8 cellular contexts compared by ENCODE assay signal in the genomic region with DNA sequence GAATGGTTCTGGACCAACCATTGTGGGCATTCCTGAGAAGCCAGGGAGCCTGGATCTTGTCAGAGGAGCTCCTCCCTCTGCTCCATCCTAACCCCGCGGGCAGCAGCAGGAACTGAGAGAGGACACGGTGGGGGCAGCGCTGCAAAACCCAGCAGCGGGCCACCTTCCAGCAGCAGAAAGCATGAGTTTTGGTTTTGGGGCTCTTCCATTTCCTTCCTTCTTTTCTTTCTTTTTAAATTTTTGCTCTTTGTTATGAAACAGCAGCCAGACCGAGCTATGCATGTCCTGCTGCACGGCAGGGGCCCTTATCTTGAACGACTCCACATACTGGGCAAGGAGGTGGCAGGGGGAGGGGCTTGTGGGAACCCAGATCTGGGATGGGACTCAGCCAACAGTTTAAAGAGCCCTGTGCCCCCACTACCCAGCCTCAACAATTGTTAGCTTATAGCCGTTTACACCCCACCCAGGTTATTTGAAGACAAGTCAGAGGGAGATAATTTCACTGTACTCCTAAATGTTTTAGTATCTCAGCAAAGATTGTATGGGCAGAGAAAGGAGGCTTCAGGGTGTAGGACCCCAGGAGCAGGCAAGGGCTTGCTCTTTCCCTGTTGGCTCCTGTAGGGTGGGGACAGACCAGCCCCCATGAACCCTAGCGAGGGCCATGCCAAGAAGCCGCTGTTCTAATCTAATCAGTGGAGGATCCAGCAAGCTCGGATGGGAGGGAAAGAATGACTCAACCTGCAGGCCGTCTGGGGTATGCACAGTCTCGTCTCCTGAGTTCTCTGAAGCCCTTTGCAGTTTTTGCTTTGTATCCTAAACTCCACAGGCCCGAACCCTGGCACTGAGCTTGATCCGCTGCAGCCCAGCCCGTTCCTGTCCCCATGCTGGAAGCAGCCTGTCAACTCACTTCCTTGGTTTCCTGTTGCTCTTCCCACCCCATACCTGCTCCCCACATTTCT.
DNase-seq lines count a peak whose midpoint lies in the region; ATAC-seq, FAIRE-seq and TF ChIP-seq lines count a peak whose summit lies in the region.

No MANE protein-coding gene starts in this region.

- no TSS peak for BruUV-seq in K562 (replicated peaks; lab: Mats Ljungman, UMichigan)

- peak overlapping the region; percentile 76 for H3K4me2 ChIP-seq in GM23248 (ENCODE audit: unreplicated experiment)
- H3K4me2 ChIP-seq in K562 (ENCODE audit: insufficient read depth, low read length), result peak overlapping the region; percentile 71

- intact Hi-C loops in K562 (cut with micrococcal nuclease), result no loop called here

- peaks cover 48% of the 10 kb centered on the region for H3K4me1 ChIP-seq in GM23248 (ENCODE audit: insufficient read depth)
- peaks cover 33 to 39% of the 10 kb centered on the region in 2 experiments for H3K4me1 ChIP-seq in K562 (replicated peaks in 1 of 2; ENCODE audit: control insufficient read depth in 2 of 2, insufficient read depth in 2 of 2, low read length in 2 of 2)

- H3K36me3 ChIP-seq in GM23248 (ENCODE audit: low read depth) (no peaks in the 10 kb centered on the region), K562 (ENCODE audit: control insufficient read depth, insufficient read depth, low read length) (no peaks in the 10 kb centered on the region)

- H3K4me3 Mint-ChIP-seq in stimulated activated naive CD8-positive, alpha-beta T cell treated with anti-CD3 and anti-CD28 coated beads, Interleukin-15, amount 100 ng/mL, for 72 hours, result peak overlapping the region; percentile 80 to 81

- WGBS in GM23248 (ENCODE audit: low coverage in 1 of 2, low lambda C conversion rate in 2 of 2, missing lambda C conversion rate in 2 of 2), 2 experiments, result 7 to 9% methylated on average over 17 of the region's 17 CpGs
- WGBS in K562 (ENCODE audit: insufficient coverage, low coverage, missing lambda C conversion rate), result 7% methylated on average over 9 of the region's 17 CpGs

- in situ Hi-C loops in GM23248 (cut with MboI) (no loop called here), K562 (cut with MboI) (no loop called here)

- peak; percentile 61 for FAIRE-seq in RCC 7860 (lab: Jason Lieb, UNC)
- peak; percentile 94 for FAIRE-seq in K562 (lab: Jason Lieb, UNC)

- H3K79me2 ChIP-seq in GM23248 (ENCODE audit: insufficient read depth) (peaks cover 100% of the 10 kb centered on the region), K562 (ENCODE audit: control insufficient read depth, insufficient read depth, low read length) (peaks cover 82% of the 10 kb centered on the region)

- H3K27ac ChIP-seq in GM23248 (peak overlapping the region; percentile 84), K562 (ENCODE audit: extremely low read depth, low read depth, low read length) (peak overlapping the region; percentile 57; the same call in 1 of the 3 replicates)

- H3K27ac Mint-ChIP-seq in stimulated activated naive CD8-positive, alpha-beta T cell treated with anti-CD3 and anti-CD28 coated beads, Interleukin-15, amount 100 ng/mL, for 72 hours, result peak overlapping the region; percentile 88 to 92

- H3K27me3 ChIP-seq in GM23248 (replicated peaks; ENCODE audit: insufficient read depth), result no peaks in the 10 kb centered on the region
- H3K27me3 ChIP-seq in K562 (ENCODE audit: control insufficient read depth in 2 of 2, insufficient read depth in 2 of 2, low read length in 2 of 2), result no peaks in the 10 kb centered on the region

- TF ChIP-seq EP300 in K562 (IDR thresholded peaks at IDR 0.05; ENCODE audit: low read length), result peak; percentile 25; the same call in 1 of the 2 replicates

- POLR2A ChIA-PET in K562 (lab: Yijun Ruan, JAX), result interaction anchor here (0.6 to 1.9 kb wide), 5 partner anchors 9 to 868 kb away, joined by 3 to 11 read pairs (median 3); no protein-coding TSS in a partner anchor

- peaks cover 100% of the 10 kb centered on the region for H3K4me1 Mint-ChIP-seq in stimulated activated naive CD8-positive, alpha-beta T cell treated with anti-CD3 and anti-CD28 coated beads, Interleukin-15, amount 100 ng/mL, for 72 hours

- ATAC-seq in K562, result peak; percentile 79
- ATAC-seq in stimulated activated naive CD8-positive, alpha-beta T cell treated with anti-CD3 and anti-CD28 coated beads, Interleukin-15, amount 100 ng/mL, for 72 hours, result peak; percentile 57

- no peak for TF ChIP-seq POLR2A in K562 (conservative IDR thresholded peaks at IDR 0.05)

- TF ChIP-seq CTCF in K562 (IDR thresholded peaks at IDR 0.05 in 2 of 3, conservative IDR thresholded peaks at IDR 0.05 in 1 of 3; ENCODE audit: insufficient read depth in 2 of 3, low read depth in 1 of 3, low read length in 3 of 3), result peak in 1 of 3 experiments; percentile 4; a peak in 1 of 6 replicates

- no peak for TF ChIP-seq RAD21 in K562 (CRISPR knock-in tag; conservative IDR thresholded peaks at IDR 0.05 in 1 of 2, IDR thresholded peaks at IDR 0.05 in 1 of 2)

- no peaks in the 10 kb centered on the region for H3K9me3 ChIP-seq in GM23248 (ENCODE audit: low read depth)
- no peaks in the 10 kb centered on the region for H3K9me3 ChIP-seq in K562 (replicated peaks; ENCODE audit: control insufficient read depth, insufficient read depth, low read depth, low read length)

- H3K9me2 ChIP-seq in GM23248 (ENCODE audit: insufficient read depth), result no peaks in the 10 kb centered on the region

- CTCF ChIA-PET in K562 (lab: Yijun Ruan, JAX; ENCODE audit: low intra/inter-chr PET ratio), result no interaction called here

- DNase-seq in GM23248, result peak; percentile 83
- DNase-seq in RCC 7860 (ENCODE audit: low spot score), result peak; percentile 75
- peak in 2 of 4 experiments; percentile 51 to 69 for DNase-seq in K562 (ENCODE audit: extremely low read depth in 1 of 4, low spot score in 3 of 4)
- DNase-seq in kidney tubule cell (ENCODE audit: low spot score), result peak; percentile 40
- peak in 1 of 2 donors; percentile 43 for DNase-seq in stimulated activated naive CD8-positive, alpha-beta T cell treated with anti-CD3 and anti-CD28 coated beads, Interleukin-15, amount 100 ng/mL, for 72 hours
- DNase-seq in NCI-H1930 (lab: John Stamatoyannopoulos, UW), result no peak
- no peak for DNase-seq in NCI-H1105 (lab: John Stamatoyannopoulos, UW)
- no peak for DNase-seq in midbrain (lab: John Stamatoyannopoulos, UW)

- peaks cover 8% of the 10 kb centered on the region for H3K9me1 ChIP-seq in K562 (ENCODE audit: control insufficient read depth, insufficient read depth, low read length)

- no peaks in the 10 kb centered on the region for H3K27me3 Mint-ChIP-seq in stimulated activated naive CD8-positive, alpha-beta T cell treated with anti-CD3 and anti-CD28 coated beads, Interleukin-15, amount 100 ng/mL, for 72 hours

- H3K9ac ChIP-seq in GM23248 (peak overlapping the region; percentile 71), K562 (ENCODE audit: insufficient read depth in 1 of 2, low read depth in 2 of 2, low read length in 2 of 2) (peak overlapping the region; percentile 47 to 89)

- no peaks in the 10 kb centered on the region; the same call in 1 of the 2 replicates for H4K20me1 ChIP-seq in GM23248 (ENCODE audit: insufficient read depth)
- H4K20me1 ChIP-seq in K562 (replicated peaks; ENCODE audit: control insufficient read depth, insufficient read depth, low read length), result peaks cover 6% of the 10 kb centered on the region; the same call in 1 of the 2 replicates

- H2AFZ ChIP-seq in GM23248 (no peak overlapping the region), K562 (ENCODE audit: low read depth, low read length) (peak overlapping the region; percentile 40; the same call in 1 of the 2 replicates)

- no peaks in the 10 kb centered on the region for H3K9me3 Mint-ChIP-seq in stimulated activated naive CD8-positive, alpha-beta T cell treated with anti-CD3 and anti-CD28 coated beads, Interleukin-15, amount 100 ng/mL, for 72 hours

- peaks cover 18% of the 10 kb centered on the region; the same call in 1 of the 2 replicates for H3F3A ChIP-seq in GM23248 (ENCODE audit: insufficient read depth)

- peak overlapping the region; percentile 49 for H3K4me3 ChIP-seq in GM23248
- peak overlapping the region; percentile 7; the same call in 1 of the 2 replicates for H3K4me3 ChIP-seq in K562

TF ChIP-seq in K562, 482 proteins besides CTCF, POLR2A, EP300 and RAD21 (continues in another document):
- TF ChIP-seq, protein P1, sequence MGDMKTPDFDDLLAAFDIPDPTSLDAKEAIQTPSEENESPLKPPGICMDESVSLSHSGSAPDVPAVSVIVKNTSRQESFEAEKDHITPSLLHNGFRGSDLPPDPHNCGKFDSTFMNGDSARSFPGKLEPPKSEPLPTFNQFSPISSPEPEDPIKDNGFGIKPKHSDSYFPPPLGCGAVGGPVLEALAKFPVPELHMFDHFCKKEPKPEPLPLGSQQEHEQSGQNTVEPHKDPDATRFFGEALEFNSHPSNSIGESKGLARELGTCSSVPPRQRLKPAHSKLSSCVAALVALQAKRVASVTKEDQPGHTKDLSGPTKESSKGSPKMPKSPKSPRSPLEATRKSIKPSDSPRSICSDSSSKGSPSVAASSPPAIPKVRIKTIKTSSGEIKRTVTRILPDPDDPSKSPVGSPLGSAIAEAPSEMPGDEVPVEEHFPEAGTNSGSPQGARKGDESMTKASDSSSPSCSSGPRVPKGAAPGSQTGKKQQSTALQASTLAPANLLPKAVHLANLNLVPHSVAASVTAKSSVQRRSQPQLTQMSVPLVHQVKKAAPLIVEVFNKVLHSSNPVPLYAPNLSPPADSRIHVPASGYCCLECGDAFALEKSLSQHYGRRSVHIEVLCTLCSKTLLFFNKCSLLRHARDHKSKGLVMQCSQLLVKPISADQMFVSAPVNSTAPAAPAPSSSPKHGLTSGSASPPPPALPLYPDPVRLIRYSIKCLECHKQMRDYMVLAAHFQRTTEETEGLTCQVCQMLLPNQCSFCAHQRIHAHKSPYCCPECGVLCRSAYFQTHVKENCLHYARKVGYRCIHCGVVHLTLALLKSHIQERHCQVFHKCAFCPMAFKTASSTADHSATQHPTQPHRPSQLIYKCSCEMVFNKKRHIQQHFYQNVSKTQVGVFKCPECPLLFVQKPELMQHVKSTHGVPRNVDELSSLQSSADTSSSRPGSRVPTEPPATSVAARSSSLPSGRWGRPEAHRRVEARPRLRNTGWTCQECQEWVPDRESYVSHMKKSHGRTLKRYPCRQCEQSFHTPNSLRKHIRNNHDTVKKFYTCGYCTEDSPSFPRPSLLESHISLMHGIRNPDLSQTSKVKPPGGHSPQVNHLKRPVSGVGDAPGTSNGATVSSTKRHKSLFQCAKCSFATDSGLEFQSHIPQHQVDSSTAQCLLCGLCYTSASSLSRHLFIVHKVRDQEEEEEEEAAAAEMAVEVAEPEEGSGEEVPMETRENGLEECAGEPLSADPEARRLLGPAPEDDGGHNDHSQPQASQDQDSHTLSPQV (IDR thresholded peaks at IDR 0.05), result peak; percentile 45; the same call in 1 of the 2 replicates
- TF ChIP-seq SMARCA4 (IDR thresholded peaks at IDR 0.05), result peak; percentile 70
- no peak for TF ChIP-seq PCBP1 (IDR thresholded peaks at IDR 0.05; ENCODE audit: low read depth, low read length, poor library complexity, severe bottlenecking)
- no peak for TF ChIP-seq TFAM (CRISPR knock-in tag; conservative IDR thresholded peaks at IDR 0.05)
- no peak for TF ChIP-seq NR3C1 (CRISPR knock-in tag; IDR thresholded peaks at IDR 0.05)
- no peak for TF ChIP-seq EWSR1 (IDR thresholded peaks at IDR 0.05; ENCODE audit: borderline replicate concordance, low read depth, partially characterized antibody)
- TF ChIP-seq, protein P2, sequence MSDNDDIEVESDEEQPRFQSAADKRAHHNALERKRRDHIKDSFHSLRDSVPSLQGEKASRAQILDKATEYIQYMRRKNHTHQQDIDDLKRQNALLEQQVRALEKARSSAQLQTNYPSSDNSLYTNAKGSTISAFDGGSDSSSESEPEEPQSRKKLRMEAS (CRISPR knock-in tag; IDR thresholded peaks at IDR 0.05), result no peak

Comparison
In these comparisons a context has a peak if more than half of its experiments do, and no peak if none do; other contexts are left out.
1. DNase-seq: peak in GM23248 (single experiment), RCC 7860 (single experiment) and kidney tubule cell (single experiment); none in NCI-H1930 (0 of 2), NCI-H1105 (single experiment) and midbrain (single experiment).